12 cellular contexts compared by ENCODE assay signal in genomic region chr2:73938761-73939352, GRCh38. TPM values are rescaled to one million over a fixed set of nuclear protein-coding genes. Genes with fewer than 3 reads are reported as not detected.
A peak's percentile ranks its signal among the peaks of the same experiment; 100 is the strongest.
DNase-seq lines count a peak whose midpoint lies in the region; ATAC-seq, FAIRE-seq and TF ChIP-seq lines count a peak whose summit lies in the region.
"Had no signal": no experiment of that assay in that cellular context is flagged by ENCODE, and none has a peak within 500 bp of the region (broad histone marks: within the 10 kb centered on the region; RNA-seq: fewer than 3 reads in every experiment).

No MANE protein-coding gene starts in this region.

- TF ChIP-seq CTCF in AG10803 (conservative IDR thresholded peaks at IDR 0.05; ENCODE audit: low read length) (no peak), astrocyte (IDR thresholded peaks at IDR 0.05; ENCODE audit: insufficient read depth, low read depth, low read length) (no peak), lower leg skin (IDR thresholded peaks at IDR 0.05) (no peak)

- H4K20me1 ChIP-seq in astrocyte (ENCODE audit: insufficient read depth, low read length) = peaks cover 89% of the 10 kb centered on the region

- H3K27ac ChIP-seq in astrocyte (ENCODE audit: low read depth, low read length) = peak overlapping the region; percentile 29
- H3K27ac ChIP-seq: gastroesophageal sphincter, right lobe of liver had no signal

- no peaks in the 10 kb centered on the region for H3K27me3 Mint-ChIP-seq in astrocyte (ENCODE audit: low read depth, unreplicated experiment)

- no peak overlapping the region for H3K9ac ChIP-seq in astrocyte (ENCODE audit: low read length)

- intact Hi-C loops in lower leg skin (cut with DNase I; ENCODE audit: low total_unique reads) = loop anchor here (10.0 kb wide), 1 partner anchor 46 kb away; the partner anchor contains the start of gene TET3

- H3K4me3 ChIP-seq in AG10803 (ENCODE audit: low read length) (no peak overlapping the region), astrocyte (ENCODE audit: insufficient read depth, low read depth, low read length) (no peak overlapping the region), lower leg skin (ENCODE audit: low read depth, poor library complexity, severe bottlenecking) (no peak overlapping the region)
- H3K4me3 ChIP-seq: gastroesophageal sphincter, right lobe of liver had no signal

- H3K36me3 ChIP-seq in astrocyte (ENCODE audit: insufficient read depth, low read length) = peaks cover 6% of the 10 kb centered on the region

- no peak overlapping the region for H2AFZ ChIP-seq in astrocyte (ENCODE audit: low read depth, low read length)

- H3K4me1 ChIP-seq in astrocyte (ENCODE audit: insufficient read depth, low read length) = peaks cover 28% of the 10 kb centered on the region
- H3K4me1 ChIP-seq: right lobe of liver had no signal

- H3K4me2 ChIP-seq in astrocyte (ENCODE audit: low read length) = peak overlapping the region; percentile 57

- no peak for FAIRE-seq in astrocyte (lab: Jason Lieb, UNC)

- H3K36me3 Mint-ChIP-seq in astrocyte (ENCODE audit: low read depth, unreplicated experiment) = peaks cover 21% of the 10 kb centered on the region

- ATAC-seq in GM21786 (IDR thresholded peaks at IDR 0.05; ENCODE audit: unreplicated experiment) (no peak), GM19328 (IDR thresholded peaks at IDR 0.05; ENCODE audit: unreplicated experiment) (no peak), GM18502 (IDR thresholded peaks at IDR 0.05; ENCODE audit: poor library complexity, unreplicated experiment) (no peak)

- DNase-seq in AG10803 (ENCODE audit: low read depth) = peak; percentile 91
- peak; percentile 84 for DNase-seq in HCEC 1CT
- peak; percentile 92 for DNase-seq in astrocyte (ENCODE audit: low read depth)
- DNase-seq in kidney tubule cell (ENCODE audit: low spot score) = peak; percentile 53
- DNase-seq in lower leg skin (ENCODE audit: low spot score in 2 of 2) = no peak
- DNase-seq: DMS79, NCI-H1930, right lobe of liver had no signal

- WGBS in lower leg skin, 2 donors = 50 to 54% methylated on average over 5 of the region's 5 CpGs

- no peaks in the 10 kb centered on the region for H3K9me3 ChIP-seq in astrocyte (ENCODE audit: insufficient read depth, low read depth, low read length)
- H3K9me3 ChIP-seq: gastroesophageal sphincter, right lobe of liver had no signal

- peaks cover 75% of the 10 kb centered on the region for H3K79me2 ChIP-seq in astrocyte (ENCODE audit: insufficient read depth, low read length)

- no peaks in the 10 kb centered on the region for H3K27me3 ChIP-seq in astrocyte (ENCODE audit: insufficient read depth, low read length)
- H3K27me3 ChIP-seq: gastroesophageal sphincter, right lobe of liver had no signal

- peak overlapping the region; percentile 93 for H3K27ac Mint-ChIP-seq in astrocyte (ENCODE audit: unreplicated experiment)

- H3K4me1 Mint-ChIP-seq in astrocyte (ENCODE audit: low read depth, unreplicated experiment) = peaks cover 46% of the 10 kb centered on the region

- no peak overlapping the region for H3K4me3 Mint-ChIP-seq in astrocyte (ENCODE audit: unreplicated experiment)

- no peak for TF ChIP-seq POLR2A in lower leg skin (IDR thresholded peaks at IDR 0.05)

- no peaks in the 10 kb centered on the region for H3K9me3 Mint-ChIP-seq in astrocyte (ENCODE audit: unreplicated experiment)

RNA-seq across cellular contexts. Expression of gene DGUOK, which starts 12.2 kb away (rescaled TPM):
- total RNA-seq in astrocyte (84.8 and 86.3 TPM in 2 replicates), lower leg skin (10 to 100 TPM; 34.4 to 73.2 (median 48.0) TPM)

RNA-seq across cellular contexts. Expression of gene TET3, which starts 45.9 kb away (rescaled TPM):
- 32.8 and 39.9 TPM in 2 replicates for total RNA-seq in astrocyte
- 10 to 100 TPM; 52.8 to 54.8 (median 54.1) TPM for total RNA-seq in lower leg skin

RNA-seq across cellular contexts. Expression of gene ACTG2, which starts 46.0 kb away (rescaled TPM):
- total RNA-seq in astrocyte (298 and 540 TPM in 2 replicates), lower leg skin (10 to 100 TPM in 2 of 4 donors, 1 to 10 TPM in 2; 4.9 to 75.4 (median 9.4) TPM)

Comparison
In these comparisons a context has a peak if more than half of its experiments do, and no peak if none do; other contexts are left out.
1. DNase-seq: peak in AG10803 (single experiment), HCEC 1CT (single experiment), astrocyte (single experiment) and kidney tubule cell (single experiment); none in lower leg skin (0 of 2).